Comparison of ENCODE assay signal across 10 cellular contexts in genomic region chr11:80393210-80393609, GRCh38.
"Had no signal": no experiment of that assay in that cellular context is flagged by ENCODE, and none has a peak within 500 bp of the region (broad histone marks: within the 10 kb centered on the region; RNA-seq: fewer than 3 reads in every experiment).

No MANE protein-coding gene starts in this region.

- H3K9me3 ChIP-seq: HAP-1 had no signal

- FAIRE-seq: HepG2 had no signal

- H3K4me2 ChIP-seq: KMS-11 had no signal

- H3K9ac ChIP-seq: GM23248, KMS-11 had no signal

- DNase-seq: GM23248, GOT3, H7, Karpas-422, KBM-7 had no signal

- H3K36me3 ChIP-seq: HAP-1 had no signal

- H2AFZ ChIP-seq: GM23248 had no signal

- ATAC-seq: HCT116, HepG2 had no signal

- H3K4me3 ChIP-seq: GM23248, HAP-1 had no signal

- H3K27ac ChIP-seq: GM23248, HL-60, KMS-11 had no signal
